Comparison of ENCODE assay signal across 22 cellular contexts in the genomic region with DNA sequence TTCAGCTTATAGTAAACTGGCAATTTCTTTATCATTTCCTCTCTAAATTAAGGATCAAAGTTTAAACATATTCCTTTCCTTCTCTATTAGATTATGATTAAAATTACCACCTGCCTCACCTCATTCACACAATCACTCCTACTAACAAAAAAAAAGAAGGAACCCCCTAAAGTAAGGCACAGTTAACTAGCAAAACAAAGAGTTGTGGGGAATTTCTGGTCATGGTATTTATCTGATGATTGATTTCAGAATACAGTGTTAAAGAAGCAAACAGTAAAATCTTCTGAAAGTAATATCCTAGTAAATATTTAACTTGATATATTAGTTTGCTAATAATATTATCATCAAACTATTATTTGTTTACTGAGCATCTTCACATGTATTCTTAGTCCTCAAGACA. TPM values are rescaled to one million over a fixed set of nuclear protein-coding genes. Genes with fewer than 3 reads are reported as not detected.
DNase-seq lines count a peak whose midpoint lies in the region; ATAC-seq, FAIRE-seq and TF ChIP-seq lines count a peak whose summit lies in the region.
"Had no signal": no experiment of that assay in that cellular context is flagged by ENCODE, and none has a peak within 500 bp of the region (broad histone marks: within the 10 kb centered on the region; RNA-seq: fewer than 3 reads in every experiment).

No MANE protein-coding gene starts in this region.

- H3K4me3 ChIP-seq in GM12878 = no peak overlapping the region
- H3K4me3 ChIP-seq: BLaER1, GM23248 had no signal

- CTCF ChIA-PET in GM12878 (lab: Yijun Ruan, JAX) = interaction anchor here (1.3 to 1.7 kb wide), 2 partner anchors 10 to 157 kb away, joined by 4 read pairs; no protein-coding TSS in a partner anchor

- no peak overlapping the region for H3K4me2 ChIP-seq in GM12878 (ENCODE audit: control insufficient read depth, insufficient read depth)
- H3K4me2 ChIP-seq: BLaER1 had no signal

- BruUV-seq in GM12878 (replicated peaks; lab: Mats Ljungman, UMichigan) = TSS peak; percentile 2

- H3K4me1 ChIP-seq in GM12878 (ENCODE audit: control insufficient read depth, insufficient read depth, low read length) = no peaks in the 10 kb centered on the region
- H3K4me1 ChIP-seq: BLaER1 had no signal

- H2AFZ ChIP-seq in GM12878 (ENCODE audit: control insufficient read depth, low read depth, low read length) = no peak overlapping the region
- H2AFZ ChIP-seq: GM23248 had no signal

- peaks cover 23% of the 10 kb centered on the region for H3K79me2 ChIP-seq in GM12878 (ENCODE audit: control insufficient read depth, insufficient read depth, low read length)

- TF ChIP-seq CTCF in GM12878 (IDR thresholded peaks at IDR 0.05 in 2 of 3, conservative IDR thresholded peaks at IDR 0.05 in 1 of 3; ENCODE audit: control insufficient read depth in 2 of 3, extremely low read depth in 1 of 3, insufficient read depth in 1 of 3, low read depth in 3 of 3, low read length in 3 of 3) = no peak

- TF ChIP-seq EP300 in GM12878 (IDR thresholded peaks at IDR 0.05; ENCODE audit: borderline replicate concordance in 1 of 2, control insufficient read depth in 1 of 2, low read depth in 2 of 2, low read length in 2 of 2) = no peak

- intact Hi-C loops in GM12878 (cut with micrococcal nuclease; ENCODE audit: unreplicated experiment) = no loop called here

- no peak for FAIRE-seq in GM12878 (lab: Jason Lieb, UNC)
- FAIRE-seq: D721Med, RCC 7860 had no signal

- RAD21 ChIA-PET in GM12878 (lab: Charles Lee; ENCODE audit: unreplicated experiment) = interaction anchor here (1.4 to 2.1 kb wide), 3 partner anchors 8 to 24 kb away, joined by 4 to 6 read pairs (median 5); no protein-coding TSS in a partner anchor

- TF ChIP-seq RAD21 in GM12878 (IDR thresholded peaks at IDR 0.05; ENCODE audit: insufficient read depth, low read depth, low read length) = no peak

- H3K27ac ChIP-seq in GM12878 (ENCODE audit: control insufficient read depth, insufficient read depth) = no peak overlapping the region
- H3K27ac ChIP-seq: BLaER1, GM23248, HL-60 had no signal

- in situ Hi-C loops in GM12878 (cut with MboI) = no loop called here

- SMC1A ChIA-PET in GM12878 (lab: Charles Lee; ENCODE audit: uncharacterized antibody, unreplicated experiment) = interaction anchor here (0.8 to 2.6 kb wide), 7 partner anchors 9 to 380 kb away, joined by 3 to 16 read pairs (median 3); partner anchors contain the start of gene GBE1

- H3K9ac ChIP-seq in GM12878 (ENCODE audit: control insufficient read depth, insufficient read depth, low read length) = no peak overlapping the region
- H3K9ac ChIP-seq: BLaER1, GM23248 had no signal

- no peaks in the 10 kb centered on the region; a peak in 1 of 4 replicates for H3K36me3 ChIP-seq in GM12878 (ENCODE audit: control insufficient read depth in 2 of 2, insufficient read depth in 2 of 2, low read length in 1 of 2)

- TF ChIP-seq POLR2A in GM12878 (IDR thresholded peaks at IDR 0.05; ENCODE audit: low read depth, low read length) = no peak

- POLR2A ChIA-PET in GM12878 (lab: Charles Lee) = interaction anchor here (0.9 to 1.6 kb wide), 3 partner anchors 10 to 158 kb away, joined by 3 to 5 read pairs (median 3); no protein-coding TSS in a partner anchor

- peaks cover 24% of the 10 kb centered on the region for H3K9me3 ChIP-seq in GM12878 (replicated peaks; ENCODE audit: control insufficient read depth, insufficient read depth, low read length)

- no peaks in the 10 kb centered on the region for H4K20me1 ChIP-seq in GM12878 (ENCODE audit: control insufficient read depth, insufficient read depth)

- ATAC-seq in GM18907 (IDR thresholded peaks at IDR 0.05; ENCODE audit: unreplicated experiment) = peak; percentile 64
- peak; percentile 46 for ATAC-seq in HG03159 (IDR thresholded peaks at IDR 0.05; ENCODE audit: unreplicated experiment)
- ATAC-seq in GM12878 = peak; percentile 65
- ATAC-seq in HG03565 (IDR thresholded peaks at IDR 0.05; ENCODE audit: unreplicated experiment) = no peak
- ATAC-seq: SK-N-SH treated with all-trans-retinoic acid at 6 μM for 48 hours had no signal

- no peak for DNase-seq in GM12878 (ENCODE audit: low read depth, low spot score)
- no peak for DNase-seq in NCI-H1436 (lab: John Stamatoyannopoulos, UW)
- no peak for DNase-seq in GF-D8 (lab: John Stamatoyannopoulos, UW)
- DNase-seq in amniotic stem cell (lab: John Stamatoyannopoulos, UW) = no peak
- DNase-seq: CD4-positive, CD25-positive, alpha-beta regulatory T cell; DMS53; GM23248; H7; MV-4-11; NCI-H1105; NCI-H2029; NCI-H446; NCI-H524 treated with DMSO at 0.1 percent for 48 hours; NCI-H774 had no signal

- H3K27me3 ChIP-seq in GM12878 (replicated peaks in 1 of 2; ENCODE audit: control insufficient read depth in 2 of 2, insufficient read depth in 2 of 2, low read length in 1 of 2) = no peaks in the 10 kb centered on the region
- H3K27me3 ChIP-seq: BLaER1 had no signal

TF ChIP-seq in GM12878, 131 proteins besides CTCF, POLR2A, EP300 and RAD21 (continues in another document):
- no peak for TF ChIP-seq POLR2AphosphoS2 (IDR thresholded peaks at IDR 0.05; ENCODE audit: low read depth, low read length)
- no peak for TF ChIP-seq KAT2A (conservative IDR thresholded peaks at IDR 0.05; ENCODE audit: control insufficient read depth, low read depth, low read length)
- TF ChIP-seq, protein P1, sequence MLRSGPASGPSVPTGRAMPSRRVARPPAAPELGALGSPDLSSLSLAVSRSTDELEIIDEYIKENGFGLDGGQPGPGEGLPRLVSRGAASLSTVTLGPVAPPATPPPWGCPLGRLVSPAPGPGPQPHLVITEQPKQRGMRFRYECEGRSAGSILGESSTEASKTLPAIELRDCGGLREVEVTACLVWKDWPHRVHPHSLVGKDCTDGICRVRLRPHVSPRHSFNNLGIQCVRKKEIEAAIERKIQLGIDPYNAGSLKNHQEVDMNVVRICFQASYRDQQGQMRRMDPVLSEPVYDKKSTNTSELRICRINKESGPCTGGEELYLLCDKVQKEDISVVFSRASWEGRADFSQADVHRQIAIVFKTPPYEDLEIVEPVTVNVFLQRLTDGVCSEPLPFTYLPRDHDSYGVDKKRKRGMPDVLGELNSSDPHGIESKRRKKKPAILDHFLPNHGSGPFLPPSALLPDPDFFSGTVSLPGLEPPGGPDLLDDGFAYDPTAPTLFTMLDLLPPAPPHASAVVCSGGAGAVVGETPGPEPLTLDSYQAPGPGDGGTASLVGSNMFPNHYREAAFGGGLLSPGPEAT (IDR thresholded peaks at IDR 0.05; ENCODE audit: low read depth) = peak; percentile 43; the same call in 1 of the 2 replicates
- TF ChIP-seq, protein P2, sequence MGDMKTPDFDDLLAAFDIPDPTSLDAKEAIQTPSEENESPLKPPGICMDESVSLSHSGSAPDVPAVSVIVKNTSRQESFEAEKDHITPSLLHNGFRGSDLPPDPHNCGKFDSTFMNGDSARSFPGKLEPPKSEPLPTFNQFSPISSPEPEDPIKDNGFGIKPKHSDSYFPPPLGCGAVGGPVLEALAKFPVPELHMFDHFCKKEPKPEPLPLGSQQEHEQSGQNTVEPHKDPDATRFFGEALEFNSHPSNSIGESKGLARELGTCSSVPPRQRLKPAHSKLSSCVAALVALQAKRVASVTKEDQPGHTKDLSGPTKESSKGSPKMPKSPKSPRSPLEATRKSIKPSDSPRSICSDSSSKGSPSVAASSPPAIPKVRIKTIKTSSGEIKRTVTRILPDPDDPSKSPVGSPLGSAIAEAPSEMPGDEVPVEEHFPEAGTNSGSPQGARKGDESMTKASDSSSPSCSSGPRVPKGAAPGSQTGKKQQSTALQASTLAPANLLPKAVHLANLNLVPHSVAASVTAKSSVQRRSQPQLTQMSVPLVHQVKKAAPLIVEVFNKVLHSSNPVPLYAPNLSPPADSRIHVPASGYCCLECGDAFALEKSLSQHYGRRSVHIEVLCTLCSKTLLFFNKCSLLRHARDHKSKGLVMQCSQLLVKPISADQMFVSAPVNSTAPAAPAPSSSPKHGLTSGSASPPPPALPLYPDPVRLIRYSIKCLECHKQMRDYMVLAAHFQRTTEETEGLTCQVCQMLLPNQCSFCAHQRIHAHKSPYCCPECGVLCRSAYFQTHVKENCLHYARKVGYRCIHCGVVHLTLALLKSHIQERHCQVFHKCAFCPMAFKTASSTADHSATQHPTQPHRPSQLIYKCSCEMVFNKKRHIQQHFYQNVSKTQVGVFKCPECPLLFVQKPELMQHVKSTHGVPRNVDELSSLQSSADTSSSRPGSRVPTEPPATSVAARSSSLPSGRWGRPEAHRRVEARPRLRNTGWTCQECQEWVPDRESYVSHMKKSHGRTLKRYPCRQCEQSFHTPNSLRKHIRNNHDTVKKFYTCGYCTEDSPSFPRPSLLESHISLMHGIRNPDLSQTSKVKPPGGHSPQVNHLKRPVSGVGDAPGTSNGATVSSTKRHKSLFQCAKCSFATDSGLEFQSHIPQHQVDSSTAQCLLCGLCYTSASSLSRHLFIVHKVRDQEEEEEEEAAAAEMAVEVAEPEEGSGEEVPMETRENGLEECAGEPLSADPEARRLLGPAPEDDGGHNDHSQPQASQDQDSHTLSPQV (IDR thresholded peaks at IDR 0.05) = no peak
- no peak for TF ChIP-seq NFYA (IDR thresholded peaks at IDR 0.05; ENCODE audit: borderline replicate concordance, low read depth, low read length)
- TF ChIP-seq RUNX3 (IDR thresholded peaks at IDR 0.05; ENCODE audit: low read length) = 0 out of 2 replicates have a peak, but pooled peaks have one; percentile 9
- TF ChIP-seq JUNB (IDR thresholded peaks at IDR 0.05) = no peak
- no peak for TF ChIP-seq IKZF2 (IDR thresholded peaks at IDR 0.05)
- TF ChIP-seq ZNF622 (IDR thresholded peaks at IDR 0.05) = no peak
- no peak for TF ChIP-seq SMARCA5 (IDR thresholded peaks at IDR 0.05)

RNA-seq across cellular contexts. Expression of gene GBE1, which starts 8.8 kb away (rescaled TPM):
- 223 and 227 TPM in 2 replicates for total RNA-seq in GM12878 (2013; cell fraction: nucleolus; rRNA removed)
- total RNA-seq in GM12878 (2014; rRNA removed) (32.4 and 36.5 TPM in 2 replicates), GM12878 (2014; rRNA removed; fragmentation: Illumina TruSeq; extraction: Trizol) (50.6 and 51.0 TPM in 2 replicates), GM12878 (2021) (42.4 and 43.1 TPM in 2 replicates)
- polyA plus RNA-seq in GM12878 (2011; ENCODE audit: low read depth) = 32.0 TPM
- polyA plus RNA-seq in GM12878 (2011; rRNA removed) (59.5 and 88.2 TPM in 2 replicates), GM12878 (2014; fragmentation: Illumina TruSeq; extraction: Trizol) (40.0 and 49.0 TPM in 2 replicates), GM12878 (2014; fragmentation: Nextera tagmentation; extraction: Ambion mirVana) (10 to 100 TPM; 21.4 to 21.8 TPM), GM12878 (2014; rRNA removed) (23.5 and 25.6 TPM in 2 replicates), GM12878 (2016; fragmentation: Nextera tagmentation; extraction: Ambion mirVana) (10 to 100 TPM; 58.0 to 62.2 TPM)
- polyA plus RNA-seq in GM12878 (2011; cell fraction: cytosol; rRNA removed) = 21.0 and 27.0 TPM in 2 replicates
- polyA plus RNA-seq in GM12878 (2011; cell fraction: nucleus; rRNA removed) = 32.3 and 34.5 TPM in 2 replicates
- polyA plus RNA-seq in GM12878 (2012) = 35.4 and 54.7 TPM in 2 replicates
- 72.0 and 82.2 TPM in 2 replicates for polyA minus RNA-seq in GM12878 (2011; rRNA and poly(A)+ RNA removed)
- 19.9 and 22.7 TPM in 2 replicates for polyA minus RNA-seq in GM12878 (2011; cell fraction: cytosol; rRNA and poly(A)+ RNA removed)
- polyA minus RNA-seq in GM12878 (2011; cell fraction: nucleus; rRNA and poly(A)+ RNA removed) = 87.9 and 109 TPM in 2 replicates
